In the genomic region with DNA sequence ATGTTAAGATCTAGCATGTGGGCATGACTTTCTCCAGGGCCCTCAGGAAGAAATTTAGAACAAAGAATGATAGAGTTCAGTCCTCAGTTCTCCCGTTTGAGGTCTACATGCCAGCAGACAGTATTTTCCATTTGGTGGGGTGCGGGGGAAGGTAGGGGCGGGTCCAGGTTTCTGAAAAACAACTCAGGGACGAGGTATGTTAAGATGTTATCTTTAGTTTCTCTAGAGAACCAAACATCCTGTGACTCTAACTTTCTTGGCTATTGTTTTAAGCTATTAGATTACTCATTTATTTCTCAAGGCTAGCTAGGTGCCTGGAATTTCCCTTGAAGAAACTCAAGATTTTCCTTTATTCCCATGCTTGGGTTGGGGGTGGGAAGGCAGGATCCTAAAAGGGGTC, we compare ENCODE assay signal across 16 cellular contexts. TPM values are rescaled to one million over a fixed set of nuclear protein-coding genes. Genes with fewer than 3 reads are reported as not detected.
DNase-seq lines count a peak whose midpoint lies in the region; ATAC-seq and TF ChIP-seq lines count a peak whose summit lies in the region.
"Had no signal": no experiment of that assay in that cellular context is flagged by ENCODE, and none has a peak within 500 bp of the region (broad histone marks: within the 10 kb centered on the region; RNA-seq: fewer than 3 reads in every experiment).

No MANE protein-coding gene starts in this region.

- no peaks in the 10 kb centered on the region for H3K36me3 Mint-ChIP-seq in activated naive CD4-positive, alpha-beta T cell treated with anti-CD3 and anti-CD28 coated beads, Interleukin-2, amount 10 ng/mL, durations not matched to agents 7 days and 5 days
- H3K36me3 Mint-ChIP-seq in stimulated activated memory B cell treated with anti-CD40 and anti-IgM and Interleukin-4, amounts not matched to agents 10 μg/mL and 1 μg/mL and 100 μg/mL, for 72 hours: no peaks in the 10 kb centered on the region
- H3K36me3 Mint-ChIP-seq: CD8-positive, alpha-beta T cell; memory B cell had no signal

- H3K4me3 ChIP-seq in ACC112 (ENCODE audit: low read depth, low read length) (peak overlapping the region; percentile 23; the same call in 1 of the 2 replicates), fibroblast of villous mesenchyme (ENCODE audit: low read depth, low read length) (no peak overlapping the region)

- H3K4me1 ChIP-seq in ACC112 (ENCODE audit: control insufficient read depth, insufficient read depth, low read length, unreplicated experiment): peaks cover 48% of the 10 kb centered on the region

- H3K27me3 Mint-ChIP-seq in activated naive CD4-positive, alpha-beta T cell treated with anti-CD3 and anti-CD28 coated beads, Interleukin-2, amount 10 ng/mL, durations not matched to agents 7 days and 5 days: peaks cover 5% of the 10 kb centered on the region
- H3K27me3 Mint-ChIP-seq in stimulated activated memory B cell treated with anti-CD40 and anti-IgM and Interleukin-4, amounts not matched to agents 10 μg/mL and 1 μg/mL and 100 μg/mL, for 72 hours: peaks cover 25% of the 10 kb centered on the region
- H3K27me3 Mint-ChIP-seq: dendritic cell treated with granulocyte-macrophage colony-stimulating factor and Interleukin-4, amounts not matched to agents 40 ng/mL and 50 ng/mL, for 4 days; progenitor cell of endocrine pancreas had no signal

- CTCF ChIA-PET in activated naive CD4-positive, alpha-beta T cell treated with anti-CD3 and anti-CD28 coated beads, Interleukin-2, amount 10 ng/mL, durations not matched to agents 7 days and 5 days (lab: Charles Lee): no interaction called here

- peak overlapping the region; percentile 93 for H3K27ac ChIP-seq in ACC112 (ENCODE audit: low read depth, low read length)
- H3K27ac ChIP-seq: VCaP had no signal

- H3K79me2 ChIP-seq in ACC112 (ENCODE audit: control insufficient read depth, insufficient read depth, low read length, unreplicated experiment): no peaks in the 10 kb centered on the region

- in situ Hi-C loops in G401 (cut with HindIII; ENCODE audit: low sequenced_read_pairs): no loop called here

- no peaks in the 10 kb centered on the region for H3K27me3 ChIP-seq in ACC112 (ENCODE audit: insufficient read depth, low read length)

- no peaks in the 10 kb centered on the region for H3K9me3 Mint-ChIP-seq in activated naive CD4-positive, alpha-beta T cell treated with anti-CD3 and anti-CD28 coated beads, Interleukin-2, amount 10 ng/mL, durations not matched to agents 7 days and 5 days
- H3K9me3 Mint-ChIP-seq in stimulated activated memory B cell treated with anti-CD40 and anti-IgM and Interleukin-4, amounts not matched to agents 10 μg/mL and 1 μg/mL and 100 μg/mL, for 72 hours: no peaks in the 10 kb centered on the region
- H3K9me3 Mint-ChIP-seq: CD8-positive, alpha-beta T cell; dendritic cell treated with granulocyte-macrophage colony-stimulating factor and Interleukin-4, amounts not matched to agents 40 ng/mL and 50 ng/mL, for 4 days; memory B cell had no signal

- ATAC-seq in GM18907 (IDR thresholded peaks at IDR 0.05; ENCODE audit: unreplicated experiment): no peak
- ATAC-seq in stimulated activated memory B cell treated with anti-CD40 and anti-IgM and Interleukin-4, amounts not matched to agents 10 μg/mL and 1 μg/mL and 100 μg/mL, for 72 hours: no peak
- no peak for ATAC-seq in HG02870 (IDR thresholded peaks at IDR 0.05; ENCODE audit: unreplicated experiment)
- ATAC-seq: CD8-positive, alpha-beta T cell; HCT116 had no signal

- H3K4me1 Mint-ChIP-seq in activated naive CD4-positive, alpha-beta T cell treated with anti-CD3 and anti-CD28 coated beads, Interleukin-2, amount 10 ng/mL, durations not matched to agents 7 days and 5 days: peaks cover 9% of the 10 kb centered on the region
- H3K4me1 Mint-ChIP-seq in stimulated activated memory B cell treated with anti-CD40 and anti-IgM and Interleukin-4, amounts not matched to agents 10 μg/mL and 1 μg/mL and 100 μg/mL, for 72 hours: no peaks in the 10 kb centered on the region
- H3K4me1 Mint-ChIP-seq: memory B cell had no signal

- H3K36me3 ChIP-seq in ACC112 (ENCODE audit: insufficient read depth, low read length): no peaks in the 10 kb centered on the region

- no peak overlapping the region for H2AFZ ChIP-seq in ACC112 (ENCODE audit: low read length, unreplicated experiment)

- no peak overlapping the region for H3K27ac Mint-ChIP-seq in activated naive CD4-positive, alpha-beta T cell treated with anti-CD3 and anti-CD28 coated beads, Interleukin-2, amount 10 ng/mL, durations not matched to agents 7 days and 5 days
- no peak overlapping the region for H3K27ac Mint-ChIP-seq in stimulated activated memory B cell treated with anti-CD40 and anti-IgM and Interleukin-4, amounts not matched to agents 10 μg/mL and 1 μg/mL and 100 μg/mL, for 72 hours
- H3K27ac Mint-ChIP-seq: CD8-positive, alpha-beta T cell; dendritic cell treated with granulocyte-macrophage colony-stimulating factor and Interleukin-4, amounts not matched to agents 40 ng/mL and 50 ng/mL, for 4 days; memory B cell; progenitor cell of endocrine pancreas had no signal

- H3K4me3 Mint-ChIP-seq in activated naive CD4-positive, alpha-beta T cell treated with anti-CD3 and anti-CD28 coated beads, Interleukin-2, amount 10 ng/mL, durations not matched to agents 7 days and 5 days: no peak overlapping the region
- no peak overlapping the region for H3K4me3 Mint-ChIP-seq in stimulated activated memory B cell treated with anti-CD40 and anti-IgM and Interleukin-4, amounts not matched to agents 10 μg/mL and 1 μg/mL and 100 μg/mL, for 72 hours
- H3K4me3 Mint-ChIP-seq: CD8-positive, alpha-beta T cell; dendritic cell treated with granulocyte-macrophage colony-stimulating factor and Interleukin-4, amounts not matched to agents 40 ng/mL and 50 ng/mL, for 4 days; memory B cell had no signal

- DNase-seq in G401 (ENCODE audit: low spot score) (peak; percentile 51), SW 1271 (lab: John Stamatoyannopoulos, UW) (peak; percentile 21 to 51), fibroblast of villous mesenchyme (ENCODE audit: low read depth) (peak; percentile 62)
- no peak for DNase-seq in activated naive CD4-positive, alpha-beta T cell treated with anti-CD3 and anti-CD28 coated beads, Interleukin-2, amount 10 ng/mL, durations not matched to agents 7 days and 5 days
- DNase-seq: activated gamma-delta T cell; CD8-positive, alpha-beta T cell; NCI-H446 had no signal

- TF ChIP-seq CTCF in fibroblast of villous mesenchyme (IDR thresholded peaks at IDR 0.05; ENCODE audit: insufficient read depth, low read depth, low read length): no peak

RNA-seq across cellular contexts. Expression of a gene that starts 42.3 kb away (rescaled TPM):
- 37.5 and 58.0 TPM in 2 replicates for total RNA-seq in G401 (2014; rRNA removed; shearing (Covaris generic))
- 3.5 and 3.9 TPM in 2 replicates for total RNA-seq in fibroblast of villous mesenchyme
- total RNA-seq: CD8-positive, alpha-beta T cell had no signal
